Comparison of ENCODE assay signal across 14 cellular contexts in genomic region chr1:107870691-107871090, GRCh38.
DNase-seq lines count a peak whose midpoint lies in the region; ATAC-seq, FAIRE-seq and TF ChIP-seq lines count a peak whose summit lies in the region.
"Had no signal": no experiment of that assay in that cellular context is flagged by ENCODE, and none has a peak within 500 bp of the region (broad histone marks: within the 10 kb centered on the region; RNA-seq: fewer than 3 reads in every experiment).

No MANE protein-coding gene starts in this region.

- H3K9me3 ChIP-seq in GM23248 (ENCODE audit: low read depth) (no peaks in the 10 kb centered on the region), body of pancreas (no peaks in the 10 kb centered on the region), mucosa of descending colon (no peaks in the 10 kb centered on the region)
- H3K9me3 ChIP-seq: stomach, uterus had no signal

- in situ Hi-C loops in GM23248 (cut with MboI) = no loop called here

- H3K4me3 ChIP-seq in GM23248 = no peak overlapping the region
- H3K4me3 ChIP-seq in body of pancreas = no peak overlapping the region
- no peak overlapping the region for H3K4me3 ChIP-seq in fibroblast of pulmonary artery (replicated peaks; ENCODE audit: low read depth, low read length)
- H3K4me3 ChIP-seq in mucosa of descending colon = no peak overlapping the region
- H3K4me3 ChIP-seq: stomach, uterus had no signal

- H3F3A ChIP-seq in GM23248 (ENCODE audit: insufficient read depth) = 0 out of 2 replicates have a peak, but pooled peaks cover 7% of the 10 kb centered on the region

- DNase-seq in GM23248 = peak; percentile 79
- DNase-seq in body of pancreas = peak in 1 of 4 donors; percentile 15
- DNase-seq in fibroblast of pulmonary artery (ENCODE audit: low read depth) = peak; percentile 38
- peak; percentile 58 for DNase-seq in renal cortical epithelial cell (ENCODE audit: low read depth)
- no peak for DNase-seq in GM19239 (ENCODE audit: insufficient read length, low spot score)
- DNase-seq in mucosa of descending colon = no peak
- DNase-seq in T-helper 1 cell = no peak
- DNase-seq: activated CD4-positive, CD25-positive, alpha-beta regulatory T cell treated with anti-CD3 and anti-CD28 coated beads, Interleukin-2, amount 50 U/mL, for 72 hours; activated CD8-positive, alpha-beta memory T cell treated with anti-CD3 and anti-CD28 coated beads, Interleukin-2, amount 50 U/mL, for 4 hours; activated naive CD4-positive, alpha-beta T cell treated with anti-CD3 and anti-CD28 coated beads, Interleukin-2, amount 50 U/mL, for 16 hours; C1 segment of cervical spinal cord; central memory CD4-positive, alpha-beta T cell; stomach; uterus had no signal

- no peak for TF ChIP-seq POLR2A in body of pancreas (IDR thresholded peaks at IDR 0.05)

- no peak for FAIRE-seq in GM19239 (lab: Jason Lieb, UNC)

- H3K27ac ChIP-seq in GM23248 (no peak overlapping the region), body of pancreas (no peak overlapping the region)
- H3K27ac ChIP-seq: stomach, uterus had no signal

- H3K9ac ChIP-seq in GM23248 = no peak overlapping the region

- H3K4me1 ChIP-seq in GM23248 (ENCODE audit: insufficient read depth) = peaks cover 19% of the 10 kb centered on the region; the same call in 1 of the 2 replicates
- no peaks in the 10 kb centered on the region for H3K4me1 ChIP-seq in body of pancreas
- no peaks in the 10 kb centered on the region for H3K4me1 ChIP-seq in mucosa of descending colon (ENCODE audit: low read depth)
- H3K4me1 ChIP-seq: uterus had no signal

- H3K36me3 ChIP-seq in GM23248 (ENCODE audit: low read depth) (no peaks in the 10 kb centered on the region), body of pancreas (replicated peaks in 1 of 2; ENCODE audit: insufficient read depth in 1 of 2, low read depth in 2 of 2) (no peaks in the 10 kb centered on the region), mucosa of descending colon (ENCODE audit: low read depth) (no peaks in the 10 kb centered on the region)
- H3K36me3 ChIP-seq: stomach, uterus had no signal

- no peaks in the 10 kb centered on the region for H3K79me2 ChIP-seq in GM23248 (ENCODE audit: insufficient read depth)

- no peaks in the 10 kb centered on the region for H3K9me2 ChIP-seq in GM23248 (ENCODE audit: insufficient read depth)

- ATAC-seq in body of pancreas (peak; percentile 42), mucosa of descending colon (no peak)

- TF ChIP-seq CTCF in body of pancreas (IDR thresholded peaks at IDR 0.05) (no peak), fibroblast of pulmonary artery (IDR thresholded peaks at IDR 0.05; ENCODE audit: low read length, missing control alignments) (no peak), mucosa of descending colon (IDR thresholded peaks at IDR 0.05) (no peak)

- WGBS in GM23248 (ENCODE audit: low coverage in 1 of 2, low lambda C conversion rate in 2 of 2, missing lambda C conversion rate in 2 of 2), 2 experiments = 38 to 42% methylated on average over 3 of the region's 3 CpGs
- WGBS in body of pancreas, 2 donors = 27 to 35% methylated on average over 3 of the region's 3 CpGs

- H3K27me3 ChIP-seq in GM23248 (replicated peaks; ENCODE audit: insufficient read depth) (no peaks in the 10 kb centered on the region), body of pancreas (no peaks in the 10 kb centered on the region)
- H3K27me3 ChIP-seq: stomach, uterus had no signal

- intact Hi-C loops in body of pancreas (cut with DNase I) = no loop called here
- intact Hi-C loops in mucosa of descending colon (cut with DNase I, micrococcal nuclease) = no loop called here

- peak overlapping the region; percentile 31 for H3K4me2 ChIP-seq in GM23248 (ENCODE audit: unreplicated experiment)

- H4K20me1 ChIP-seq in GM23248 (ENCODE audit: insufficient read depth) = no peaks in the 10 kb centered on the region

- H2AFZ ChIP-seq in GM23248 = no peak overlapping the region

Comparison
In these comparisons a context has a peak if more than half of its experiments do, and no peak if none do; other contexts are left out.
1. DNase-seq: peak in GM23248 (single experiment), fibroblast of pulmonary artery (single experiment) and renal cortical epithelial cell (single experiment); none in GM19239 (single experiment), mucosa of descending colon (0 of 3) and T-helper 1 cell (0 of 5).